ENCODE assay signal across 2 cellular contexts in the genomic region with DNA sequence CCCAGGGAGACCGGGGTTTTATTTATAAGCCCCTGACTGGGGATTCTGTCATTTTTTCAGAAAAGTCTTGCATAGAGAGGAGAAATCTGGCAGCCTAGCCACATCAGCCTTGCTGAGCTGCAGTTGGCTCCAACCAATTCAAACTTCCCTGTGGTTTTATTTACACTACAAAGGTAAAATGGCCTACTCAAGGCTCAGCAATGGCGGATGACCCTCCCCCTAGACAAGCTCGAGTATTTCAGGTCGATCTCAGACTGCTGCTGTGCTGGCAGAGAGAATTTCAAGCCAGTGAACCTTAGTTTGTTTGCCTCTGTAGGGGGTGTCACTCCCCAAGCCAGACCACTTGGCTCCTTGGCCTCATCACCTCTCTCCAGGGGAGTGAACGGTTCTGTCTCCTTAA. TPM values are rescaled to one million over a fixed set of nuclear protein-coding genes. Genes with fewer than 3 reads are reported as not detected.
"Had no signal": no experiment of that assay in that cellular context is flagged by ENCODE, and none has a peak within 500 bp of the region (broad histone marks: within the 10 kb centered on the region; RNA-seq: fewer than 3 reads in every experiment).

No MANE protein-coding gene starts in this region.

RNA-seq across cellular contexts. Expression of a gene that starts 52.9 kb away (rescaled TPM):
- total RNA-seq: G401, GM12878 had no signal
- polyA plus RNA-seq: GM12878 had no signal
